Comparison of ENCODE assay signal across 11 cellular contexts in the genomic region with DNA sequence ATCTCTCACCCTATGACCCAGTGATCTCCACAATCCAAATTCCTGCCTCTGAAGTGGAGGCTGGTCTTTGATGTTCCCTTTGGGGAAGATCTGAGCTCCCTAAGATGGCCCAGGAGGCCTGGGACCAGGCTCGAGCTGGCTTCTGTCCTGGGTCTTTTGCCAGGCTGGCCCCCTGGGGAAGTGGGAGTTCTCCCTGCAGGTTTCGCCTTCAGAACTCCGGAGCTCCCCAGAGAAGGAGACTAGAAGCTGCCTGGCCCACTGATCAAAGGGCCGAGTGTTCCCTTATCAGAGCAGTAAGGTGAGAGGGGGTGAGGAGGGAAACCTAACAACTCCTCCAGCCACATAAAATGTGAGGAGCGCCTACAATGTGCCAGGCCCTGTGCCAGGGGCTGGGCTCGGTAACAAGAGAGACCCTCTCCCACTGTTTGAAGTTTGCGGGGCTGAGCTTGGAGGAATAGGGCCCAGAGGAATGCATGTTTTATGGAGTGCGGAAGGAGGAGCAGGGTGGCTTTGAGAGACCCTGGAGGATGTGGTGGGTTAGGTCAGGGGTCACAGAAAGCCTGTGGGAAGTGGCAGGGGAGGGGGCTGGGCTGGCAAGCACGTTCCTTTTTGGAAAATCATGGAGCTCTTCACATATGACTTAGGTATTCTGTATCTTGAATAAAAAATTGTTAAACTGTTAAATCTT.
"Had no signal": no experiment of that assay in that cellular context is flagged by ENCODE, and none has a peak within 500 bp of the region (broad histone marks: within the 10 kb centered on the region; RNA-seq: fewer than 3 reads in every experiment).

No MANE protein-coding gene starts in this region.

- DNase-seq: activated B cell treated with CpG ODN at 0.5 μM for 24 hours, anterior cingulate cortex, esophagus squamous epithelium, hypothalamus, ovary, psoas muscle had no signal

- H3K27me3 ChIP-seq: cardiac muscle cell, gastroesophageal sphincter, ovary, right atrium auricular region had no signal

- H3K4me1 ChIP-seq: body of pancreas, psoas muscle, right atrium auricular region had no signal

- H3K9me3 ChIP-seq: body of pancreas, esophagus squamous epithelium, gastroesophageal sphincter, ovary, psoas muscle, right atrium auricular region had no signal

- H3K4me3 ChIP-seq: body of pancreas, cardiac muscle cell, esophagus squamous epithelium, gastroesophageal sphincter, ovary, psoas muscle, right atrium auricular region, skin epidermis had no signal

- H3K27ac ChIP-seq: body of pancreas, cardiac muscle cell, esophagus squamous epithelium, gastroesophageal sphincter, ovary, psoas muscle, right atrium auricular region, skin epidermis had no signal

- ATAC-seq: body of pancreas, gastroesophageal sphincter, psoas muscle had no signal

- H3K36me3 ChIP-seq: cardiac muscle cell, esophagus squamous epithelium, gastroesophageal sphincter, ovary, right atrium auricular region had no signal
